Comparison of ENCODE assay signal across 7 cellular contexts in the genomic region with DNA sequence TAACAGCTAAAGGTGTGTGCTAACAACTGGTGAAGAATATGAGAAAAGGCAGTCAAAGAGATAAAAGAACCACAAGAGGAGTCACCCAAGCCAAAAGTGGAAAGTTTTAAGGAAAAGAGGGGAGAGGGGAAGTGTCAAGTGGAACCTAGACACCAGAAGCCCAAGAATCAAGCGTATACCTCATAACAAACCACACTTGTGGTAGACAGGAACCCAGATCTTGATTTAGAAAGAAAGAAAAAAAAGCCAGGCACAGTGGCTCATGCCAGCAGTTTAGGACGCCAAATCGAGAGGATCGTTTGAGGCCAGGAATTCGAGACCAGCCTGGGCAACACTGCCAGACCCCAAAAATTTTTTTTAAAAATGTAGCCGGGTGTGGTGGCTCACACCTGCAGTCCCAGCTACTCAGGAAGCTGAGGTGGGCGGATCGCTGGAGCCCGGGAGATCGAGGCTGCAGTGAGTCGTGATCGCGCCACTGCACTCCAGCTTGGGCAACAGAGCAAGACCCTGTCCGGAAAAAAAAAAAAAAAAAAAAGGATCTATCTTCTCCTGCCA. TPM values are rescaled to one million over a fixed set of nuclear protein-coding genes. Genes with fewer than 3 reads are reported as not detected.
DNase-seq lines count a peak whose midpoint lies in the region; ATAC-seq and TF ChIP-seq lines count a peak whose summit lies in the region.

No MANE protein-coding gene starts in this region.

- ATAC-seq in GM21723 (IDR thresholded peaks at IDR 0.05; ENCODE audit: unreplicated experiment) (peak; percentile 9), psoas muscle (no peak), GM19452 (IDR thresholded peaks at IDR 0.05; ENCODE audit: unreplicated experiment) (no peak)

- intact Hi-C loops in psoas muscle (cut with DNase I) = loop anchor here in 1 of 2 donors (2.0 kb wide), 1 partner anchor 39 kb away; the partner anchor contains the start of genes ST13 and XPNPEP3

- H3K4me1 ChIP-seq in SJCRH30 (peaks cover 8% of the 10 kb centered on the region), psoas muscle (peaks cover 33% of the 10 kb centered on the region)

- H3K9me3 ChIP-seq in SJCRH30 (replicated peaks) = no peaks in the 10 kb centered on the region
- no peaks in the 10 kb centered on the region for H3K9me3 ChIP-seq in psoas muscle

- WGBS in psoas muscle, 3 donors = 18 to 22% (median 19%) methylated on average over 14 of the region's 14 CpGs

- H3K27ac ChIP-seq in SJCRH30 (no peak overlapping the region), psoas muscle (no peak overlapping the region)

- H3K4me3 ChIP-seq in SJCRH30 = peak overlapping the region; percentile 99
- H3K4me3 ChIP-seq in epithelial cell of proximal tubule (ENCODE audit: low read depth, low read length) = peak overlapping the region; percentile 99
- H3K4me3 ChIP-seq in psoas muscle = peak overlapping the region; percentile 98

- H3K36me3 ChIP-seq in SJCRH30 = peaks cover 5% of the 10 kb centered on the region
- H3K36me3 ChIP-seq in psoas muscle (ENCODE audit: insufficient read depth in 1 of 2, low read depth in 1 of 2) = peaks cover 2 to 12% of the 10 kb centered on the region in 2 donors

- H3K27me3 ChIP-seq in SJCRH30 = no peaks in the 10 kb centered on the region
- no peaks in the 10 kb centered on the region for H3K27me3 ChIP-seq in psoas muscle (ENCODE audit: insufficient read depth in 3 of 3, low read length in 2 of 3)

- TF ChIP-seq CTCF in epithelial cell of proximal tubule (conservative IDR thresholded peaks at IDR 0.05; ENCODE audit: low read depth, low read length) = no peak
- no peak for TF ChIP-seq CTCF in psoas muscle (IDR thresholded peaks at IDR 0.05)

- DNase-seq in SJCRH30 = no peak
- DNase-seq in epithelial cell of proximal tubule (ENCODE audit: low read depth) = no peak
- DNase-seq in psoas muscle = no peak
- DNase-seq in GM19240 (ENCODE audit: insufficient read length, low spot score) = no peak
- DNase-seq in stimulated activated CD4-positive, alpha-beta T cell treated with anti-CD3 and anti-CD28 coated beads, Interleukin-4, amount 100 ng/mL, for 24 hours = no peak

RNA-seq across cellular contexts. Expression of gene SLC25A17, which starts 0.9 kb away (rescaled TPM):
- total RNA-seq in SJCRH30 (2014; rRNA removed; shearing (Covaris generic)) = 37.0 and 37.9 TPM in 2 replicates
- 16.3 and 29.6 TPM in 2 replicates for total RNA-seq in epithelial cell of proximal tubule
- 1 to 10 TPM; 2.7 to 6.2 (median 3.7) TPM for total RNA-seq in psoas muscle
- polyA plus RNA-seq in psoas muscle = 10 to 100 TPM in 1 of 3 donors, 1 to 10 TPM in 2; 4.6 to 16.3 (median 6.8) TPM

RNA-seq across cellular contexts. Expression of gene ST13, which starts 38.2 kb away (rescaled TPM):
- 245 and 285 TPM in 2 replicates for total RNA-seq in SJCRH30 (2014; rRNA removed; shearing (Covaris generic))
- total RNA-seq in epithelial cell of proximal tubule (126 and 159 TPM in 2 replicates), psoas muscle (100 to 1,000 TPM; 262 to 316 (median 296) TPM)
- 100 to 1,000 TPM; 166 to 456 (median 189) TPM for polyA plus RNA-seq in psoas muscle

RNA-seq across cellular contexts. Expression of gene XPNPEP3, which starts 38.7 kb away (rescaled TPM):
- 17.3 and 18.2 TPM in 2 replicates for total RNA-seq in SJCRH30 (2014; rRNA removed; shearing (Covaris generic))
- total RNA-seq in epithelial cell of proximal tubule = 7.1 and 9.1 TPM in 2 replicates
- total RNA-seq in psoas muscle = 10 to 100 TPM in 3 of 4 donors, 1 to 10 TPM in 1; 9.8 to 16.3 (median 11.2) TPM
- 10 to 100 TPM in 1 of 3 donors, 1 to 10 TPM in 2; 3.3 to 12.9 (median 7.9) TPM for polyA plus RNA-seq in psoas muscle

RNA-seq across cellular contexts. Expression of gene DNAJB7, which starts 43.6 kb away (rescaled TPM):
- total RNA-seq in SJCRH30 (2014; rRNA removed; shearing (Covaris generic)) = not detected in 2 replicates
- total RNA-seq in epithelial cell of proximal tubule (not detected in 2 replicates), psoas muscle (not detected)
- under 1 TPM in 2 of 3 donors, not detected in 1; 0.01 to 0.03 TPM for polyA plus RNA-seq in psoas muscle
